In genomic region chr5:87268970-87269377, GRCh38 we compare ENCODE assay signal across 8 cellular contexts. TPM values are rescaled to one million over a fixed set of nuclear protein-coding genes. Genes with fewer than 3 reads are reported as not detected.
A peak's percentile ranks its signal among the peaks of the same experiment; 100 is the strongest.
DNase-seq lines count a peak whose midpoint lies in the region; ATAC-seq, FAIRE-seq and TF ChIP-seq lines count a peak whose summit lies in the region.

No MANE protein-coding gene starts in this region.

- no peak for TF ChIP-seq POLR2A in esophagus muscularis mucosa (IDR thresholded peaks at IDR 0.05; ENCODE audit: low read depth)

- no peaks in the 10 kb centered on the region for H3F3A ChIP-seq in DOHH2 (ENCODE audit: control insufficient read depth, insufficient read depth)

- H3K9me3 ChIP-seq in DOHH2 (ENCODE audit: control insufficient read depth, insufficient read depth, low read length) (no peaks in the 10 kb centered on the region), Panc1 (ENCODE audit: control insufficient read depth, insufficient read depth, low read depth, low read length) (no peaks in the 10 kb centered on the region), esophagus muscularis mucosa (no peaks in the 10 kb centered on the region), pancreas (no peaks in the 10 kb centered on the region)

- no peak for FAIRE-seq in pancreas (lab: Jason Lieb, UNC)

- H3K36me3 ChIP-seq in DOHH2 (ENCODE audit: control insufficient read depth, low read length) (peaks cover 3% of the 10 kb centered on the region), Panc1 (ENCODE audit: control insufficient read depth, insufficient read depth, low read length) (no peaks in the 10 kb centered on the region), esophagus muscularis mucosa (no peaks in the 10 kb centered on the region), pancreas (no peaks in the 10 kb centered on the region)

- POLR2A ChIA-PET in Panc1 (lab: Charles Lee): no interaction called here

- DNase-seq in Panc1 (ENCODE audit: low read depth, low spot score): no peak
- DNase-seq in esophagus muscularis mucosa (ENCODE audit: extremely low spot score): no peak
- no peak for DNase-seq in pancreas
- no peak for DNase-seq in SW480 (ENCODE audit: low spot score)
- DNase-seq in NCI-H2227 (lab: John Stamatoyannopoulos, UW; ENCODE audit: unreplicated experiment): no peak
- no peak for DNase-seq in left lobe of liver (ENCODE audit: low spot score)

- H3K27me3 ChIP-seq in DOHH2 (ENCODE audit: control insufficient read depth, low read length) (no peaks in the 10 kb centered on the region), Panc1 (ENCODE audit: control insufficient read depth, insufficient read depth, low read length) (peaks cover 3% of the 10 kb centered on the region; the same call in 1 of the 2 replicates), esophagus muscularis mucosa (no peaks in the 10 kb centered on the region), pancreas (no peaks in the 10 kb centered on the region)

- TF ChIP-seq CTCF in DOHH2 (IDR thresholded peaks at IDR 0.05; ENCODE audit: low read depth, low read length, poor library complexity, severe bottlenecking) (no peak), Panc1 (IDR thresholded peaks at IDR 0.05) (no peak), esophagus muscularis mucosa (IDR thresholded peaks at IDR 0.05) (no peak), pancreas (IDR thresholded peaks at IDR 0.05) (no peak)

- H3K27ac ChIP-seq in DOHH2 (ENCODE audit: low read depth, low read length) (no peak overlapping the region), Panc1 (ENCODE audit: low read length) (peak overlapping the region; percentile 89), esophagus muscularis mucosa (replicated peaks in 1 of 4) (peak overlapping the region; percentile 83 to 94 (median 92)), pancreas (peak overlapping the region; percentile 82 to 95 (median 92))

- CTCF ChIA-PET in Panc1 (lab: Charles Lee): no interaction called here

- in situ Hi-C loops in Panc1 (cut with HindIII; ENCODE audit: low pct_unique_long_range_greater_than_20kb, low sequenced_read_pairs): no loop called here

- peaks cover 56% of the 10 kb centered on the region for H3K79me2 ChIP-seq in DOHH2 (ENCODE audit: control insufficient read depth, low read length)

- H3K4me2 ChIP-seq in DOHH2 (ENCODE audit: low read length): peak overlapping the region; percentile 78

- intact Hi-C loops in Panc1 (cut with micrococcal nuclease; ENCODE audit: unreplicated experiment) (no loop called here), esophagus muscularis mucosa (cut with DNase I) (loop anchor here (5.0 kb wide), 1 partner anchor 143 kb away; the partner anchor contains the start of gene CCNH), pancreas (cut with DNase I) (no loop called here)

- no peaks in the 10 kb centered on the region for H3K9me2 ChIP-seq in DOHH2 (replicated peaks; ENCODE audit: control insufficient read depth, low read length)

- WGBS in esophagus muscularis mucosa: 2% methylated on average over 4 of the region's 4 CpGs
- 2% methylated on average over 4 of the region's 4 CpGs for WGBS in pancreas, 2 donors

- peak overlapping the region; percentile 93 for H3K4me3 ChIP-seq in DOHH2 (ENCODE audit: low read length)
- peak overlapping the region; percentile 78 to 95 for H3K4me3 ChIP-seq in Panc1 (ENCODE audit: low read depth in 2 of 2, low read length in 2 of 2)
- H3K4me3 ChIP-seq in esophagus muscularis mucosa: peak overlapping the region; percentile 85 to 98 (median 92)
- H3K4me3 ChIP-seq in pancreas: peak overlapping the region; percentile 87 to 97 (median 90)

- no peaks in the 10 kb centered on the region for H4K20me1 ChIP-seq in DOHH2 (ENCODE audit: control insufficient read depth, insufficient read depth, low read depth, low read length)

- ATAC-seq in Panc1 (no peak), pancreas (no peak), HG03571 (IDR thresholded peaks at IDR 0.05; ENCODE audit: unreplicated experiment) (no peak), left lobe of liver (no peak)

- BruUV-seq in Panc1 (replicated peaks; lab: Mats Ljungman, UMichigan): no TSS peak

- H3K4me1 ChIP-seq in DOHH2 (ENCODE audit: control insufficient read depth, low read length) (peaks cover 18% of the 10 kb centered on the region), Panc1 (ENCODE audit: control insufficient read depth, insufficient read depth, low read length) (peaks cover 8% of the 10 kb centered on the region), esophagus muscularis mucosa (peaks cover 11 to 46% (median 38%) of the 10 kb centered on the region in 4 donors), pancreas (peaks cover 0 to 8% (median 6%) of the 10 kb centered on the region in 3 donors)

- TF ChIP-seq EP300 in esophagus muscularis mucosa (IDR thresholded peaks at IDR 0.05): no peak

RNA-seq across cellular contexts. Expression of gene RASA1, which starts 1.3 kb away (rescaled TPM):
- total RNA-seq in Panc1 (2021; ENCODE audit: unreplicated experiment) (29.0 TPM), esophagus muscularis mucosa (10 to 100 TPM; 23.4 to 27.3 (median 23.6) TPM), pancreas (10 to 100 TPM in 3 of 6 donors, 1 to 10 TPM in 3; 7.4 to 17.7 (median 9.9) TPM), left lobe of liver (7.0 TPM)
- 17.3 TPM for polyA plus RNA-seq in Panc1 (2012; ENCODE audit: insufficient read length)
- 10 to 100 TPM in 1 of 2 donors, 1 to 10 TPM in 1; 5.2 to 11.4 TPM for polyA plus RNA-seq in pancreas
